ENCODE assay signal across 1 cellular context in genomic region chr5:102865510-102866314, GRCh38.
A peak's percentile ranks its signal among the peaks of the same experiment; 100 is the strongest.
TF ChIP-seq lines count a peak whose summit lies in the region.

No MANE protein-coding gene starts in this region.

TF ChIP-seq in HepG2, 621 proteins besides CTCF, POLR2A, EP300 and RAD21 (continued from another document):
- TF ChIP-seq MEIS1 (CRISPR knock-in tag; IDR thresholded peaks at IDR 0.05; ENCODE audit: borderline replicate concordance) (no peak), ZNF598 (CRISPR knock-in tag; IDR thresholded peaks at IDR 0.05; ENCODE audit: borderline replicate concordance) (no peak), ZNF574 (CRISPR knock-in tag; IDR thresholded peaks at IDR 0.05) (0 out of 2 replicates have a peak, but pooled peaks have one; percentile 14), CHCHD3 (CRISPR knock-in tag; IDR thresholded peaks at IDR 0.05) (no peak), ZNF777 (CRISPR knock-in tag; IDR thresholded peaks at IDR 0.05) (peak; percentile 29; the same call in 1 of the 2 replicates), ELF1 (CRISPR knock-in tag; IDR thresholded peaks at IDR 0.05) (no peak), SP4 (CRISPR knock-in tag; IDR thresholded peaks at IDR 0.05) (0 out of 2 replicates have a peak, but pooled peaks have one; percentile 11), KLF12 (CRISPR knock-in tag; IDR thresholded peaks at IDR 0.05; ENCODE audit: borderline replicate concordance) (no peak), THAP8 (CRISPR knock-in tag; IDR thresholded peaks at IDR 0.05; ENCODE audit: borderline replicate concordance) (no peak), UBTF (CRISPR knock-in tag; IDR thresholded peaks at IDR 0.05) (peak; percentile 92; the same call in 1 of the 2 replicates)
